15 cellular contexts compared by ENCODE assay signal in genomic region chr2:100130595-100131391, GRCh38.
"Had no signal": no experiment of that assay in that cellular context is flagged by ENCODE, and none has a peak within 500 bp of the region (broad histone marks: within the 10 kb centered on the region; RNA-seq: fewer than 3 reads in every experiment).

No MANE protein-coding gene starts in this region.

- H3K36me3 Mint-ChIP-seq: activated naive CD8-positive, alpha-beta T cell; mesothelial cell of epicardium had no signal

- H3K9me3 ChIP-seq: breast epithelium, esophagus squamous epithelium, thyroid gland had no signal

- ATAC-seq: T-cell had no signal

- H3K4me3 Mint-ChIP-seq: activated naive CD8-positive, alpha-beta T cell; mesothelial cell of epicardium; T-cell had no signal

- H3K27me3 Mint-ChIP-seq: activated naive CD8-positive, alpha-beta T cell; T-cell had no signal

- H3K4me1 ChIP-seq: breast epithelium, esophagus squamous epithelium, parathyroid adenoma had no signal

- H3K27ac ChIP-seq: breast epithelium, esophagus squamous epithelium, parathyroid adenoma, thyroid gland, VCaP had no signal

- H2AFZ ChIP-seq: parathyroid adenoma had no signal

- DNase-seq: activated CD4-positive, alpha-beta T cell treated with anti-CD3 and anti-CD28 coated beads, Interleukin-2, amount 50 U/mL, for 4 hours; aorta; esophagus squamous epithelium; foreskin fibroblast; glutamatergic neuron; stimulated activated CD4-positive, alpha-beta T cell treated with anti-CD3 and anti-CD28 coated beads, Interleukin-4, amount 100 ng/mL, for 1 hour; stimulated activated CD8-positive, alpha-beta memory T cell treated with anti-CD3 and anti-CD28 coated beads, Interleukin-4, amount 100 ng/mL, for 48 hours; T-cell; thyroid gland had no signal

- H3K36me3 ChIP-seq: breast epithelium, esophagus squamous epithelium, thyroid gland had no signal

- H3K4me3 ChIP-seq: breast epithelium, esophagus squamous epithelium, thyroid gland had no signal

- H3K27me3 ChIP-seq: breast epithelium, esophagus squamous epithelium, thyroid gland had no signal

- H3K4me1 Mint-ChIP-seq: mesothelial cell of epicardium had no signal

- H3K27ac Mint-ChIP-seq: activated naive CD8-positive, alpha-beta T cell; activated T-helper 2 cell treated with anti-CD3 and anti-CD28 coated beads, Interferon-gamma antibody, Interleukin-2, Interleukin-4, amounts not matched to agents 10 μg/mL and 5 μg/mL and 100 μg/mL, durations not matched to agents 14 hours and 24 hours and 36 hours; mesothelial cell of epicardium; T-cell had no signal

- H3K9ac ChIP-seq: parathyroid adenoma had no signal

- H3K79me2 ChIP-seq: parathyroid adenoma had no signal

- H3K9me3 Mint-ChIP-seq: activated T-helper 2 cell treated with anti-CD3 and anti-CD28 coated beads, Interferon-gamma antibody, Interleukin-2, Interleukin-4, amounts not matched to agents 10 μg/mL and 5 μg/mL and 100 μg/mL, durations not matched to agents 14 hours and 24 hours and 36 hours; mesothelial cell of epicardium; T-cell had no signal
